In the genomic region with DNA sequence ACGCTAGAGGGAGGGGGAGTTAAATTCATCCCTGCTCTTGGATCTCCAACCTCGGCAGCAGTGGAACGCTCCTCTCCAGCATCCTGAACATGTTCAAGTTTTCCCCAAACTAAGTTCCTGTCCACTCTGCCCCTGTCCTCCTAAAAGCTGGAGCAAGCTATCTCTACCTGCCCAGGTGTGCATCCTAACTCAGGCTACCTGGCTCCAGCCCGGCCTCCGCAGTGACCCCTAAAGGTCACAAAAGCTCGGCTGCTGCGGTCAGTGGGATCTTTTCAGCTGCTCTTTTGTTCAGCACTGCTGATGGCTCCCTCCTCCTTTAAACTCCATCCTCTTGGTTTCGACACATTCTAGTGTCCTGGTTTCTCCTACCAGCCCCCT, we compare ENCODE assay signal across 8 cellular contexts. TPM values are rescaled to one million over a fixed set of nuclear protein-coding genes. Genes with fewer than 3 reads are reported as not detected.
DNase-seq lines count a peak whose midpoint lies in the region; ATAC-seq, FAIRE-seq and TF ChIP-seq lines count a peak whose summit lies in the region.

No MANE protein-coding gene starts in this region.

- peaks cover 78% of the 10 kb centered on the region for H3K79me2 ChIP-seq in endothelial cell of umbilical vein (ENCODE audit: control insufficient read depth, insufficient read depth, low read length)
- H3K79me2 ChIP-seq in parathyroid adenoma, result peaks cover 24% of the 10 kb centered on the region

- BruUV-seq in endothelial cell of umbilical vein (replicated peaks; lab: Mats Ljungman, UMichigan), result no TSS peak

- no peak for FAIRE-seq in endothelial cell of umbilical vein (lab: Jason Lieb, UNC)

- no peak for TF ChIP-seq POLR2A in endothelial cell of umbilical vein (IDR thresholded peaks at IDR 0.05; ENCODE audit: low read depth, low read length)

- dilution Hi-C loops in endothelial cell of umbilical vein (cut with MboI; ENCODE audit: extremely low pct_ligation_motif_present, low sequenced_read_pairs), result no loop called here

- H4K20me1 ChIP-seq in endothelial cell of umbilical vein (replicated peaks; ENCODE audit: control insufficient read depth, extremely low read depth, insufficient read depth, low read length), result no peaks in the 10 kb centered on the region

- H3K9me3 ChIP-seq in NT2/D1 (ENCODE audit: insufficient read depth, low read length) (no peaks in the 10 kb centered on the region), endothelial cell of umbilical vein (replicated peaks; ENCODE audit: control insufficient read depth, insufficient read depth, low read length) (no peaks in the 10 kb centered on the region), parathyroid adenoma (ENCODE audit: control insufficient read depth, low read length) (no peaks in the 10 kb centered on the region)

- TF ChIP-seq CTCF in GM12864 (IDR thresholded peaks at IDR 0.05; ENCODE audit: low read depth, low read length, missing control alignments), result no peak
- no peak for TF ChIP-seq CTCF in endothelial cell of umbilical vein (IDR thresholded peaks at IDR 0.05; ENCODE audit: extremely low read depth in 1 of 2, insufficient read depth in 1 of 2, low read depth in 1 of 2, low read length in 2 of 2)
- no peak for TF ChIP-seq CTCF in parathyroid adenoma (IDR thresholded peaks at IDR 0.05)
- TF ChIP-seq CTCF in foreskin keratinocyte (conservative IDR thresholded peaks at IDR 0.05), result no peak
- no peak for TF ChIP-seq CTCF in GM10266 (IDR thresholded peaks at IDR 0.05; ENCODE audit: control insufficient read depth, insufficient read depth, low read depth, missing control alignments)

- peaks cover 5% of the 10 kb centered on the region for H3K4me1 ChIP-seq in NT2/D1 (ENCODE audit: insufficient read depth, insufficient read length)
- peaks cover 35% of the 10 kb centered on the region for H3K4me1 ChIP-seq in endothelial cell of umbilical vein (ENCODE audit: control insufficient read depth, extremely low read depth, insufficient read depth, low read length)
- H3K4me1 ChIP-seq in parathyroid adenoma, result peaks cover 3% of the 10 kb centered on the region
- H3K4me1 ChIP-seq in foreskin keratinocyte, result peaks cover 14% of the 10 kb centered on the region

- H3K4me3 ChIP-seq in GM12864 (ENCODE audit: low read depth, low read length) (peak overlapping the region; percentile 61), NT2/D1 (ENCODE audit: insufficient read length, low read depth) (peak overlapping the region; percentile 81), endothelial cell of umbilical vein (replicated peaks in 1 of 3; ENCODE audit: insufficient read depth in 1 of 3, low read depth in 1 of 3, low read length in 3 of 3) (peak overlapping the region in 2 of 3 experiments; percentile 61 to 65), parathyroid adenoma (ENCODE audit: low read depth, low read length) (peak overlapping the region; percentile 64)

- H3K4me2 ChIP-seq in endothelial cell of umbilical vein (ENCODE audit: insufficient read depth, low read length) (peak overlapping the region; percentile 84), parathyroid adenoma (ENCODE audit: low read length) (peak overlapping the region; percentile 79)

- DNase-seq in GM12864 (ENCODE audit: low read depth) (no peak), NT2/D1 (ENCODE audit: low read depth, low spot score) (no peak), endothelial cell of umbilical vein (ENCODE audit: low read depth, low spot score) (no peak), GM19238 (ENCODE audit: insufficient read length, low spot score) (no peak), foreskin keratinocyte (no peak), GM10266 (ENCODE audit: extremely low spot score) (no peak)

- intact Hi-C loops in endothelial cell of umbilical vein (cut with micrococcal nuclease), result no loop called here

- H3K9me1 ChIP-seq in endothelial cell of umbilical vein (replicated peaks; ENCODE audit: control insufficient read depth, extremely low read depth, insufficient read depth, low read length), result no peaks in the 10 kb centered on the region

- peaks cover 22% of the 10 kb centered on the region for H3K36me3 ChIP-seq in NT2/D1 (ENCODE audit: insufficient read depth, insufficient read length, low read length)
- peaks cover 0 to 1% of the 10 kb centered on the region in 2 experiments for H3K36me3 ChIP-seq in endothelial cell of umbilical vein (ENCODE audit: control insufficient read depth in 2 of 2, extremely low read depth in 1 of 2, insufficient read depth in 2 of 2, low read length in 2 of 2)
- H3K36me3 ChIP-seq in parathyroid adenoma (ENCODE audit: control insufficient read depth, insufficient read depth, low read length), result no peaks in the 10 kb centered on the region

- POLR2A ChIA-PET in endothelial cell of umbilical vein (lab: Charles Lee), result no interaction called here

- no peak for ATAC-seq in GM19463 (IDR thresholded peaks at IDR 0.05; ENCODE audit: unreplicated experiment)
- no peak for ATAC-seq in foreskin keratinocyte

- CTCF ChIA-PET in endothelial cell of umbilical vein (lab: Charles Lee), result interaction anchor here (2.2 to 2.4 kb wide), 2 partner anchors 31 to 73 kb away, joined by 12 to 13 read pairs; no protein-coding TSS in a partner anchor

- no peaks in the 10 kb centered on the region for H3K27me3 ChIP-seq in NT2/D1 (ENCODE audit: insufficient read depth, insufficient read length)
- H3K27me3 ChIP-seq in endothelial cell of umbilical vein (ENCODE audit: control insufficient read depth in 2 of 2, insufficient read depth in 2 of 2, low read length in 2 of 2), result no peaks in the 10 kb centered on the region
- no peaks in the 10 kb centered on the region for H3K27me3 ChIP-seq in parathyroid adenoma (ENCODE audit: control insufficient read depth, insufficient read depth, low read length)
- no peaks in the 10 kb centered on the region for H3K27me3 ChIP-seq in foreskin keratinocyte

- H3K9ac ChIP-seq in NT2/D1 (ENCODE audit: insufficient read length, low read depth) (peak overlapping the region; percentile 92), endothelial cell of umbilical vein (replicated peaks; ENCODE audit: extremely low read depth, insufficient read depth, low read length) (peak overlapping the region; percentile 75), parathyroid adenoma (no peak overlapping the region)

- H3K27ac ChIP-seq in endothelial cell of umbilical vein (ENCODE audit: insufficient read depth, low read depth, low read length) (no peak overlapping the region), parathyroid adenoma (no peak overlapping the region), foreskin keratinocyte (no peak overlapping the region)

- H2AFZ ChIP-seq in endothelial cell of umbilical vein (ENCODE audit: low read depth, low read length), result no peak overlapping the region
- no peak overlapping the region for H2AFZ ChIP-seq in parathyroid adenoma

TF ChIP-seq in endothelial cell of umbilical vein, 7 proteins besides CTCF, POLR2A, EP300 and RAD21:
- TF ChIP-seq GATA2 (IDR thresholded peaks at IDR 0.05; ENCODE audit: insufficient read depth, insufficient read length, low read depth, low read length) (no peak), POLR2AphosphoS5 (IDR thresholded peaks at IDR 0.05; ENCODE audit: insufficient read depth, low read depth, low read length) (no peak), EZH2 (IDR thresholded peaks at IDR 0.05; ENCODE audit: borderline replicate concordance, low read depth, low read length, severe bottlenecking) (no peak), JUN (IDR thresholded peaks at IDR 0.05; ENCODE audit: borderline replicate concordance, insufficient read depth, insufficient read length, low read depth) (no peak), FOS (IDR thresholded peaks at IDR 0.05; ENCODE audit: borderline replicate concordance, insufficient read depth, low read length) (no peak), MYC (IDR thresholded peaks at IDR 0.05; ENCODE audit: low read depth, low read length) (no peak)
- TF ChIP-seq, protein P1, sequence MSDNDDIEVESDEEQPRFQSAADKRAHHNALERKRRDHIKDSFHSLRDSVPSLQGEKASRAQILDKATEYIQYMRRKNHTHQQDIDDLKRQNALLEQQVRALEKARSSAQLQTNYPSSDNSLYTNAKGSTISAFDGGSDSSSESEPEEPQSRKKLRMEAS (IDR thresholded peaks at IDR 0.05; ENCODE audit: insufficient read depth, insufficient read length), result no peak

RNA-seq across cellular contexts. Expression of a gene that starts 1.4 kb away (rescaled TPM):
- 19.4 and 24.9 TPM in 2 replicates for total RNA-seq in endothelial cell of umbilical vein
- 8.3 and 10.5 TPM in 2 replicates for polyA plus RNA-seq in endothelial cell of umbilical vein
- 7.0 and 8.6 TPM in 2 replicates for polyA plus RNA-seq in endothelial cell of umbilical vein (2011; cell fraction: cytosol; rRNA removed)
- polyA plus RNA-seq in endothelial cell of umbilical vein (2011; cell fraction: nucleus; rRNA removed), result 40.2 and 44.4 TPM in 2 replicates
- polyA plus RNA-seq in endothelial cell of umbilical vein (2012), result 10.6 and 11.0 TPM in 2 replicates
- polyA minus RNA-seq in endothelial cell of umbilical vein, result 11.1 and 14.1 TPM in 2 replicates
- polyA minus RNA-seq in endothelial cell of umbilical vein (2011; cell fraction: cytosol; rRNA and poly(A)+ RNA removed), result 6.7 TPM
- polyA minus RNA-seq in endothelial cell of umbilical vein (2011; cell fraction: nucleus; rRNA and poly(A)+ RNA removed), result 15.7 and 25.9 TPM in 2 replicates
- total RNA-seq in foreskin keratinocyte, result 5.4 and 6.4 TPM in 2 replicates
- polyA plus RNA-seq in foreskin keratinocyte, result 3.8 and 4.0 TPM in 2 replicates

RNA-seq across cellular contexts. Expression of a gene that starts 35.9 kb away (rescaled TPM):
- total RNA-seq in endothelial cell of umbilical vein (0.35 and 0.97 TPM in 2 replicates), foreskin keratinocyte (0.74 and 1.0 TPM in 2 replicates)
- polyA plus RNA-seq in endothelial cell of umbilical vein (0.46 and 0.52 TPM in 2 replicates), foreskin keratinocyte (0.52 and 0.72 TPM in 2 replicates)
- 0.43 and 0.44 TPM in 2 replicates for polyA plus RNA-seq in endothelial cell of umbilical vein (2011; cell fraction: cytosol; rRNA removed)
- 0.59 and 1.2 TPM in 2 replicates for polyA plus RNA-seq in endothelial cell of umbilical vein (2011; cell fraction: nucleus; rRNA removed)
- polyA plus RNA-seq in endothelial cell of umbilical vein (2012), result 1.1 and 1.2 TPM in 2 replicates
- polyA minus RNA-seq in endothelial cell of umbilical vein, result 0.32 and 0.73 TPM in 2 replicates
- polyA minus RNA-seq in endothelial cell of umbilical vein (2011; cell fraction: cytosol; rRNA and poly(A)+ RNA removed), result 4.1 TPM
- 0.67 and 0.77 TPM in 2 replicates for polyA minus RNA-seq in endothelial cell of umbilical vein (2011; cell fraction: nucleus; rRNA and poly(A)+ RNA removed)
